Comparison of ENCODE assay signal across 1 cellular context in the genomic region with DNA sequence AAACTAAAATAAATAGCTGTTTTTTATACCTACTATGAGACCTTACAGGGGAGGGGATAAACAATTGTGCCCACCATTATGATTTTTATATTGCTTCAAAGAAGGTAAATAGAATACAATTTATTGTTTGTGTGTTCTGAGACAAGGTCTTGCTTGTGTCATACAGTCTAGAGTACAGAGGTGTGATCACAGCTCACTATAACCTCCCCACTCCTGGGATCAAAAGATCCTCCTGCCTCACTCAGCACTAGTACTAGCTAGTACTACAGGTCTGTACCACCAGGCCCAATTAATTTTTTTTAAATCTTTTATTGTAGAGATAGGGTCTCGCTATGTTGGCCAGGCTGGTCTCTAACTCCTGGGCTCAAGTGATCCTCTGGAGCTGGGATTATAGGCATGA.
TF ChIP-seq lines count a peak whose summit lies in the region.

No MANE protein-coding gene starts in this region.

TF ChIP-seq in HepG2, 621 proteins besides CTCF, POLR2A, EP300 and RAD21 (continued from another document):
- TF ChIP-seq, protein P1, sequence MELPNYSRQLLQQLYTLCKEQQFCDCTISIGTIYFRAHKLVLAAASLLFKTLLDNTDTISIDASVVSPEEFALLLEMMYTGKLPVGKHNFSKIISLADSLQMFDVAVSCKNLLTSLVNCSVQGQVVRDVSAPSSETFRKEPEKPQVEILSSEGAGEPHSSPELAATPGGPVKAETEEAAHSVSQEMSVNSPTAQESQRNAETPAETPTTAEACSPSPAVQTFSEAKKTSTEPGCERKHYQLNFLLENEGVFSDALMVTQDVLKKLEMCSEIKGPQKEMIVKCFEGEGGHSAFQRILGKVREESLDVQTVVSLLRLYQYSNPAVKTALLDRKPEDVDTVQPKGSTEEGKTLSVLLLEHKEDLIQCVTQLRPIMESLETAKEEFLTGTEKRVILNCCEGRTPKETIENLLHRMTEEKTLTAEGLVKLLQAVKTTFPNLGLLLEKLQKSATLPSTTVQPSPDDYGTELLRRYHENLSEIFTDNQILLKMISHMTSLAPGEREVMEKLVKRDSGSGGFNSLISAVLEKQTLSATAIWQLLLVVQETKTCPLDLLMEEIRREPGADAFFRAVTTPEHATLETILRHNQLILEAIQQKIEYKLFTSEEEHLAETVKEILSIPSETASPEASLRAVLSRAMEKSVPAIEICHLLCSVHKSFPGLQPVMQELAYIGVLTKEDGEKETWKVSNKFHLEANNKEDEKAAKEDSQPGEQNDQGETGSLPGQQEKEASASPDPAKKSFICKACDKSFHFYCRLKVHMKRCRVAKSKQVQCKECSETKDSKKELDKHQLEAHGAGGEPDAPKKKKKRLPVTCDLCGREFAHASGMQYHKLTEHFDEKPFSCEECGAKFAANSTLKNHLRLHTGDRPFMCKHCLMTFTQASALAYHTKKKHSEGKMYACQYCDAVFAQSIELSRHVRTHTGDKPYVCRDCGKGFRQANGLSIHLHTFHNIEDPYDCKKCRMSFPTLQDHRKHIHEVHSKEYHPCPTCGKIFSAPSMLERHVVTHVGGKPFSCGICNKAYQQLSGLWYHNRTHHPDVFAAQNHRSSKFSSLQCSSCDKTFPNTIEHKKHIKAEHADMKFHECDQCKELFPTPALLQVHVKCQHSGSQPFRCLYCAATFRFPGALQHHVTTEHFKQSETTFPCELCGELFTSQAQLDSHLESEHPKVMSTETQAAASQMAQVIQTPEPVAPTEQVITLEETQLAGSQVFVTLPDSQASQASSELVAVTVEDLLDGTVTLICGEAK (IDR thresholded peaks at IDR 0.05) = no peak
- TF ChIP-seq, protein P1 (CRISPR knock-in tag; IDR thresholded peaks at IDR 0.05) = no peak
- no peak for TF ChIP-seq ZNF207 (IDR thresholded peaks at IDR 0.05; ENCODE audit: borderline replicate concordance)
TF ChIP-seq in HepG2: peak in this region for 0.
